ENCODE assay signal across 20 cellular contexts in the genomic region with DNA sequence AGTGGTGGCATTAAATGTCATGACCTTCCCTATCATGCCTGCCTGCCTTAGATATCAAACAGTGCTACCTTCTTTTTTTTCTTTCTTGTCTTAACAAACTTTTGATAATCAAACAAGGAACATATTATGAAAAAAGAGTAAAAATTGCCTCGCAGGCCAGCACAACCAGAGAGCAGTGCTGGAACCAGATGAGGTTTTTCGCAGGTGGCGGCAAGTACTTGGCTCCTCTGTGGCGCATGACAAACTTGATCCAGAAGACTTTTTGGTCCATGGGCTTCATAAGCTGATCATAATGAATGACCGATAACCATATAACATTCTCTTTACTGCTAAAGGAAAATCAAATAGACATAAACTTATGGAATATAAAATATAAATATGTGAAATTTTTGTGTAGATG.
DNase-seq lines count a peak whose midpoint lies in the region; ATAC-seq, FAIRE-seq and TF ChIP-seq lines count a peak whose summit lies in the region.
"Had no signal": no experiment of that assay in that cellular context is flagged by ENCODE, and none has a peak within 500 bp of the region (broad histone marks: within the 10 kb centered on the region; RNA-seq: fewer than 3 reads in every experiment).

No MANE protein-coding gene starts in this region.

- no peak for FAIRE-seq in HepG2 (lab: Jason Lieb, UNC)
- no peak for FAIRE-seq in small intestine (lab: Jason Lieb, UNC)
- FAIRE-seq: A549, D721Med, GM12891 had no signal

- no peaks in the 10 kb centered on the region for H3K27me3 Mint-ChIP-seq in activated CD4-positive, alpha-beta memory T cell treated with anti-CD3 and anti-CD28 coated beads for 36 hours
- H3K27me3 Mint-ChIP-seq: B cell; CD4-positive, alpha-beta T cell had no signal

- peak overlapping the region in 1 of 3 donors; percentile 12 for H3K4me3 ChIP-seq in right lobe of liver
- no peak overlapping the region for H3K4me3 ChIP-seq in HepG2 (replicated peaks in 1 of 3; ENCODE audit: insufficient read depth in 1 of 3, low read depth in 2 of 3, low read length in 3 of 3)
- no peak overlapping the region for H3K4me3 ChIP-seq in small intestine (ENCODE audit: low read depth in 1 of 2, low read length in 2 of 2)
- H3K4me3 ChIP-seq: A549; BLaER1 treated with 17β-estradiol and CSF1 and Interleukin-3, amounts not matched to agents 10 nM and 100 nM had no signal

- no peak overlapping the region for H3K9ac ChIP-seq in HepG2 (ENCODE audit: insufficient read depth, low read depth, low read length)
- H3K9ac ChIP-seq: BLaER1 treated with 17β-estradiol and CSF1 and Interleukin-3, amounts not matched to agents 10 nM and 100 nM had no signal

- H3K9me3 ChIP-seq in right lobe of liver (no peaks in the 10 kb centered on the region), HepG2 (ENCODE audit: low read length) (no peaks in the 10 kb centered on the region), small intestine (ENCODE audit: control insufficient read depth, low read depth) (no peaks in the 10 kb centered on the region)
- H3K9me3 ChIP-seq: A549; BLaER1 treated with 17β-estradiol and CSF1 and Interleukin-3, amounts not matched to agents 10 nM and 100 nM; Caco-2 had no signal

- intact Hi-C loops in right lobe of liver (cut with DNase I) (no loop called here), HepG2 (cut with micrococcal nuclease; ENCODE audit: unreplicated experiment) (no loop called here)
- intact Hi-C loops in activated CD4-positive, alpha-beta memory T cell treated with anti-CD3 and anti-CD28 coated beads for 36 hours (cut with micrococcal nuclease), result no loop called here

- H3K27ac ChIP-seq in right lobe of liver (peak overlapping the region in 2 of 3 donors; percentile 2 to 64), HepG2 (ENCODE audit: extremely low read length, insufficient read depth, low read length) (no peak overlapping the region), small intestine (ENCODE audit: low read depth in 1 of 2, low read length in 1 of 2) (no peak overlapping the region)
- H3K27ac ChIP-seq: 22Rv1; A549; BLaER1 treated with 17β-estradiol and CSF1 and Interleukin-3, amounts not matched to agents 10 nM and 100 nM; C4-2B had no signal

- H3K4me1 ChIP-seq in right lobe of liver (peaks cover 0 to 46% (median 5%) of the 10 kb centered on the region in 4 donors), HepG2 (ENCODE audit: insufficient read depth, low read length) (peaks cover 36% of the 10 kb centered on the region), small intestine (ENCODE audit: control insufficient read depth in 2 of 2, insufficient read depth in 1 of 2, low read depth in 1 of 2, low read length in 1 of 2) (peaks cover 0 to 2% of the 10 kb centered on the region in 2 donors)
- H3K4me1 ChIP-seq: BLaER1 treated with 17β-estradiol and CSF1 and Interleukin-3, amounts not matched to agents 10 nM and 100 nM had no signal

- no peak for TF ChIP-seq POLR2A in right lobe of liver (IDR thresholded peaks at IDR 0.05)
- TF ChIP-seq POLR2A in HepG2 (IDR thresholded peaks at IDR 0.05; ENCODE audit: insufficient read depth in 1 of 2, low read depth in 2 of 2, low read length in 2 of 2), result no peak

- H3K9me3 Mint-ChIP-seq in activated CD4-positive, alpha-beta memory T cell treated with anti-CD3 and anti-CD28 coated beads for 36 hours, result no peaks in the 10 kb centered on the region
- H3K9me3 Mint-ChIP-seq: CD4-positive, alpha-beta T cell; CD8-positive, alpha-beta T cell had no signal

- no peak for TF ChIP-seq RAD21 in HepG2 (CRISPR knock-in tag; IDR thresholded peaks at IDR 0.05)

- no peak overlapping the region for H3K4me2 ChIP-seq in HepG2 (ENCODE audit: low read depth, low read length)
- H3K4me2 ChIP-seq: A549; BLaER1 treated with 17β-estradiol and CSF1 and Interleukin-3, amounts not matched to agents 10 nM and 100 nM had no signal

- no peaks in the 10 kb centered on the region for H3K27me3 ChIP-seq in right lobe of liver
- no peaks in the 10 kb centered on the region for H3K27me3 ChIP-seq in HepG2 (ENCODE audit: control insufficient read depth in 1 of 2, insufficient read depth in 2 of 2, low read length in 2 of 2)
- H3K27me3 ChIP-seq in small intestine (ENCODE audit: control insufficient read depth in 2 of 2, insufficient read depth in 2 of 2, low read length in 2 of 2), result no peaks in the 10 kb centered on the region
- H3K27me3 ChIP-seq: BLaER1 treated with 17β-estradiol and CSF1 and Interleukin-3, amounts not matched to agents 10 nM and 100 nM had no signal

- no peaks in the 10 kb centered on the region for H3K79me2 ChIP-seq in HepG2 (ENCODE audit: insufficient read depth, low read length)

- no TSS peak for BruUV-seq in HepG2 (replicated peaks; lab: Mats Ljungman, UMichigan)

- TF ChIP-seq CTCF in right lobe of liver (IDR thresholded peaks at IDR 0.05) (no peak), HepG2 (CRISPR knock-in tag; IDR thresholded peaks at IDR 0.05) (no peak)

- 45% methylated on average over 5 of the region's 5 CpGs for WGBS in right lobe of liver (ENCODE audit: insufficient coverage, low coverage, low lambda C conversion rate, missing lambda C conversion rate)
- 97% methylated on average over 5 of the region's 5 CpGs for WGBS in HepG2 (ENCODE audit: low lambda C conversion rate)
- WGBS in small intestine, 3 donors, result 80 to 88% (median 81%) methylated on average over 5 of the region's 5 CpGs

- H3K4me3 Mint-ChIP-seq in activated CD4-positive, alpha-beta memory T cell treated with anti-CD3 and anti-CD28 coated beads for 36 hours, result no peak overlapping the region
- H3K4me3 Mint-ChIP-seq: B cell; CD4-positive, alpha-beta T cell; CD8-positive, alpha-beta T cell had no signal

- H3K36me3 ChIP-seq in right lobe of liver, result no peaks in the 10 kb centered on the region
- H3K36me3 ChIP-seq in HepG2 (replicated peaks in 1 of 2; ENCODE audit: control insufficient read depth in 1 of 2, insufficient read depth in 2 of 2, low read length in 2 of 2), result no peaks in the 10 kb centered on the region
- no peaks in the 10 kb centered on the region for H3K36me3 ChIP-seq in small intestine (ENCODE audit: control insufficient read depth in 2 of 2, insufficient read depth in 2 of 2, low read length in 2 of 2)
- H3K36me3 ChIP-seq: BLaER1 treated with 17β-estradiol and CSF1 and Interleukin-3, amounts not matched to agents 10 nM and 100 nM had no signal

- CTCF ChIA-PET in HepG2 (lab: Yijun Ruan, JAX; ENCODE audit: low intra/inter-chr PET ratio, low total read pairs), result no interaction called here
- CTCF ChIA-PET in activated CD4-positive, alpha-beta memory T cell treated with anti-CD3 and anti-CD28 coated beads for 36 hours (lab: Charles Lee), result no interaction called here

- POLR2A ChIA-PET in HepG2 (lab: Yijun Ruan, JAX), result no interaction called here
- POLR2A ChIA-PET in activated CD4-positive, alpha-beta memory T cell treated with anti-CD3 and anti-CD28 coated beads for 36 hours (lab: Charles Lee), result no interaction called here

- H4K20me1 ChIP-seq in HepG2 (ENCODE audit: insufficient read depth, low read length), result no peaks in the 10 kb centered on the region
- H4K20me1 ChIP-seq: BLaER1 treated with 17β-estradiol and CSF1 and Interleukin-3, amounts not matched to agents 10 nM and 100 nM had no signal

- no peak overlapping the region for H2AFZ ChIP-seq in HepG2 (ENCODE audit: low read length)

- peak; percentile 51 to 65 (median 56) for ATAC-seq in right lobe of liver
- ATAC-seq in HepG2, result no peak
- ATAC-seq in left lobe of liver, result peak; percentile 63
- no peak for ATAC-seq in HG03469 (IDR thresholded peaks at IDR 0.05; ENCODE audit: unreplicated experiment)
- ATAC-seq: A549; CD8-positive, alpha-beta T cell had no signal

- H3K4me1 Mint-ChIP-seq in activated CD4-positive, alpha-beta memory T cell treated with anti-CD3 and anti-CD28 coated beads for 36 hours (ENCODE audit: low read depth), result no peaks in the 10 kb centered on the region
- H3K4me1 Mint-ChIP-seq: B cell had no signal

- H3K27ac Mint-ChIP-seq in activated CD4-positive, alpha-beta memory T cell treated with anti-CD3 and anti-CD28 coated beads for 36 hours, result no peak overlapping the region
- H3K27ac Mint-ChIP-seq: B cell; CD4-positive, alpha-beta T cell; CD8-positive, alpha-beta T cell had no signal

- no peaks in the 10 kb centered on the region for H3K36me3 Mint-ChIP-seq in activated CD4-positive, alpha-beta memory T cell treated with anti-CD3 and anti-CD28 coated beads for 36 hours
- H3K36me3 Mint-ChIP-seq: CD8-positive, alpha-beta T cell had no signal

- in situ Hi-C loops in HepG2 (cut with HindIII; ENCODE audit: extremely low pct_ligation_motif_present, low pct_unique_long_range_greater_than_20kb), result no loop called here

- no peak for DNase-seq in right lobe of liver
- no peak for DNase-seq in HepG2 (ENCODE audit: low spot score)
- DNase-seq in left lobe of liver (ENCODE audit: low spot score), result no peak
- DNase-seq in small intestine, result peak; percentile 35
- DNase-seq in activated CD4-positive, alpha-beta memory T cell treated with anti-CD3 and anti-CD28 coated beads for 36 hours, result no peak
- DNase-seq: AML-193; Caco-2; Calu3; CD4-positive, alpha-beta T cell; CD8-positive, alpha-beta T cell; DMS79 treated with DMSO at 0.1 percent for 48 hours; GF-D8 had no signal

- no peak for TF ChIP-seq EP300 in HepG2 (IDR thresholded peaks at IDR 0.05; ENCODE audit: low read depth in 2 of 2, low read length in 2 of 2)
- TF ChIP-seq EP300 in HepG2 (CRISPR knock-in tag; IDR thresholded peaks at IDR 0.05; ENCODE audit: borderline replicate concordance), result no peak

TF ChIP-seq in HepG2, 621 proteins besides CTCF, POLR2A, EP300 and RAD21 (continues in another document):
- TF ChIP-seq ZNF749 (CRISPR knock-in tag; IDR thresholded peaks at IDR 0.05; ENCODE audit: borderline replicate concordance), result no peak
- TF ChIP-seq ZNF558 (CRISPR knock-in tag; IDR thresholded peaks at IDR 0.05; ENCODE audit: borderline replicate concordance), result no peak
- no peak for TF ChIP-seq RFXANK (CRISPR knock-in tag; IDR thresholded peaks at IDR 0.05)
- no peak for TF ChIP-seq ZNF350 (CRISPR knock-in tag; IDR thresholded peaks at IDR 0.05; ENCODE audit: borderline replicate concordance, low read depth)
- TF ChIP-seq MAZ (IDR thresholded peaks at IDR 0.05; ENCODE audit: borderline replicate concordance, low read depth, low read length), result no peak
- no peak for TF ChIP-seq MAZ (CRISPR knock-in tag; IDR thresholded peaks at IDR 0.05; ENCODE audit: low read depth)
- TF ChIP-seq, protein P1, sequence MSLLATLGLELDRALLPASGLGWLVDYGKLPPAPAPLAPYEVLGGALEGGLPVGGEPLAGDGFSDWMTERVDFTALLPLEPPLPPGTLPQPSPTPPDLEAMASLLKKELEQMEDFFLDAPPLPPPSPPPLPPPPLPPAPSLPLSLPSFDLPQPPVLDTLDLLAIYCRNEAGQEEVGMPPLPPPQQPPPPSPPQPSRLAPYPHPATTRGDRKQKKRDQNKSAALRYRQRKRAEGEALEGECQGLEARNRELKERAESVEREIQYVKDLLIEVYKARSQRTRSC (CRISPR knock-in tag; IDR thresholded peaks at IDR 0.05; ENCODE audit: low read depth), result no peak

Comparison
In these comparisons a context has a peak if more than half of its experiments do, and no peak if none do; other contexts are left out.
1. ATAC-seq: peak in right lobe of liver (4 of 4) and left lobe of liver (single experiment); none in HepG2 (single experiment) and HG03469 (single experiment).
2. H3K27ac ChIP-seq: peak in right lobe of liver (2 of 3); none in HepG2 (single experiment) and small intestine (0 of 2).